In genomic region chr10:96691761-96692160, GRCh38 we compare ENCODE assay signal across 22 cellular contexts. TPM values are rescaled to one million over a fixed set of nuclear protein-coding genes. Genes with fewer than 3 reads are reported as not detected.
DNase-seq lines count a peak whose midpoint lies in the region; ATAC-seq lines count a peak whose summit lies in the region.
"Had no signal": no experiment of that assay in that cellular context is flagged by ENCODE, and none has a peak within 500 bp of the region (broad histone marks: within the 10 kb centered on the region; RNA-seq: fewer than 3 reads in every experiment).

No MANE protein-coding gene starts in this region.

- DNase-seq in Karpas-422 (no peak), immature natural killer cell (no peak), DMS79 (lab: John Stamatoyannopoulos, UW) (no peak), NCI-H2171 treated with DMSO at 0.1 percent for 48 hours (lab: John Stamatoyannopoulos, UW) (no peak)
- DNase-seq in stimulated activated naive B cell treated with anti-CD40 and anti-IgM and Interleukin-4, amounts not matched to agents 10 μg/mL and 1 μg/mL and 100 μg/mL, for 72 hours: no peak
- DNase-seq: BE2C, Calu3, DND-41, HFFc6, KBM-7, NCI-H1105 treated with DMSO at 0.1 percent for 48 hours, NCI-H2029, NCI-H526 treated with DMSO at 0.1 percent for 48 hours, PC-9, SJCRH30 had no signal

- peaks cover 0 to 3% (median 2%) of the 10 kb centered on the region in 3 donors for H3K27me3 Mint-ChIP-seq in immature natural killer cell (ENCODE audit: low read depth in 3 of 3)
- H3K27me3 Mint-ChIP-seq in stimulated activated naive B cell treated with anti-CD40 and anti-IgM and Interleukin-4, amounts not matched to agents 10 μg/mL and 1 μg/mL and 100 μg/mL, for 72 hours: no peaks in the 10 kb centered on the region

- H3K9me3 Mint-ChIP-seq in immature natural killer cell: no peaks in the 10 kb centered on the region
- H3K9me3 Mint-ChIP-seq in stimulated activated naive B cell treated with anti-CD40 and anti-IgM and Interleukin-4, amounts not matched to agents 10 μg/mL and 1 μg/mL and 100 μg/mL, for 72 hours: peaks cover 3 to 4% of the 10 kb centered on the region in 2 donors
- H3K9me3 Mint-ChIP-seq: HFFc6 had no signal

- H3K4me3 Mint-ChIP-seq in immature natural killer cell: no peak overlapping the region
- H3K4me3 Mint-ChIP-seq in stimulated activated naive B cell treated with anti-CD40 and anti-IgM and Interleukin-4, amounts not matched to agents 10 μg/mL and 1 μg/mL and 100 μg/mL, for 72 hours: no peak overlapping the region
- H3K4me3 Mint-ChIP-seq: HFFc6 had no signal

- peaks cover 53 to 100% (median 92%) of the 10 kb centered on the region in 10 experiments for H3K4me1 ChIP-seq in BLaER1 treated with 17β-estradiol and CSF1 and Interleukin-3, amounts not matched to agents 10 nM and 100 nM
- H3K4me1 ChIP-seq in Karpas-422 (ENCODE audit: low read length): peaks cover 72% of the 10 kb centered on the region
- H3K4me1 ChIP-seq: BE2C, HAP-1 had no signal

- H3K9me2 ChIP-seq in Karpas-422 (replicated peaks; ENCODE audit: insufficient read depth, low read length): no peaks in the 10 kb centered on the region

- no peaks in the 10 kb centered on the region for H3K27me3 ChIP-seq in BLaER1 treated with 17β-estradiol and CSF1 and Interleukin-3, amounts not matched to agents 10 nM and 100 nM
- H3K27me3 ChIP-seq in Karpas-422 (ENCODE audit: low read length): no peaks in the 10 kb centered on the region
- H3K27me3 ChIP-seq: BE2C, MG63, SJCRH30 had no signal

- no peaks in the 10 kb centered on the region for H3K9me3 ChIP-seq in BLaER1 treated with 17β-estradiol and CSF1 and Interleukin-3, amounts not matched to agents 10 nM and 100 nM (replicated peaks in 1 of 11)
- H3K9me3 ChIP-seq in Karpas-422 (ENCODE audit: low read length): no peaks in the 10 kb centered on the region
- H3K9me3 ChIP-seq: BE2C, HAP-1, MG63, SJCRH30 had no signal

- H3K36me3 Mint-ChIP-seq in immature natural killer cell: peaks cover 4 to 20% (median 15%) of the 10 kb centered on the region in 3 donors
- peaks cover 38 to 52% of the 10 kb centered on the region in 2 donors for H3K36me3 Mint-ChIP-seq in stimulated activated naive B cell treated with anti-CD40 and anti-IgM and Interleukin-4, amounts not matched to agents 10 μg/mL and 1 μg/mL and 100 μg/mL, for 72 hours

- H2AFZ ChIP-seq in Karpas-422 (ENCODE audit: low read length): no peak overlapping the region
- H2AFZ ChIP-seq: PC-9 had no signal

- peak overlapping the region in 6 of 11 experiments; percentile 4 to 98 (median 86); a peak in 7 of 22 replicates for H3K4me2 ChIP-seq in BLaER1 treated with 17β-estradiol and CSF1 and Interleukin-3, amounts not matched to agents 10 nM and 100 nM
- no peak overlapping the region for H3K4me2 ChIP-seq in Karpas-422 (ENCODE audit: low read depth, low read length, poor library complexity, severe bottlenecking)
- H3K4me2 ChIP-seq: PC-9 had no signal

- H3K36me3 ChIP-seq in BLaER1 treated with 17β-estradiol and CSF1 and Interleukin-3, amounts not matched to agents 10 nM and 100 nM: peaks cover 48 to 87% (median 78%) of the 10 kb centered on the region in 11 experiments
- H3K36me3 ChIP-seq in Karpas-422 (ENCODE audit: insufficient read depth, low read length): peaks cover 14% of the 10 kb centered on the region
- H3K36me3 ChIP-seq: BE2C, HAP-1, MG63, SJCRH30 had no signal

- peak overlapping the region in 3 of 11 experiments; percentile 13 to 35 (median 17); a peak in 3 of 22 replicates for H3K27ac ChIP-seq in BLaER1 treated with 17β-estradiol and CSF1 and Interleukin-3, amounts not matched to agents 10 nM and 100 nM
- peak overlapping the region; percentile 54 for H3K27ac ChIP-seq in Karpas-422 (ENCODE audit: low read length)
- H3K27ac ChIP-seq: PC-9, SJCRH30 had no signal

- H3K4me1 Mint-ChIP-seq in immature natural killer cell: peaks cover 85 to 95% of the 10 kb centered on the region in 2 donors
- peaks cover 61 to 94% of the 10 kb centered on the region in 2 donors for H3K4me1 Mint-ChIP-seq in stimulated activated naive B cell treated with anti-CD40 and anti-IgM and Interleukin-4, amounts not matched to agents 10 μg/mL and 1 μg/mL and 100 μg/mL, for 72 hours

- peak overlapping the region; percentile 35 to 73 (median 66) for H3K27ac Mint-ChIP-seq in immature natural killer cell
- H3K27ac Mint-ChIP-seq in stimulated activated naive B cell treated with anti-CD40 and anti-IgM and Interleukin-4, amounts not matched to agents 10 μg/mL and 1 μg/mL and 100 μg/mL, for 72 hours: peak overlapping the region; percentile 82
- H3K27ac Mint-ChIP-seq: HFFc6 had no signal

- H4K20me1 ChIP-seq in BLaER1 treated with 17β-estradiol and CSF1 and Interleukin-3, amounts not matched to agents 10 nM and 100 nM: peaks cover 0 to 100% (median 99%) of the 10 kb centered on the region in 11 experiments; a peak in 19 of 22 replicates
- peaks cover 25% of the 10 kb centered on the region; the same call in 1 of the 2 replicates for H4K20me1 ChIP-seq in Karpas-422 (ENCODE audit: insufficient read depth, low read depth, low read length)

- ATAC-seq in stimulated activated naive B cell treated with anti-CD40 and anti-IgM and Interleukin-4, amounts not matched to agents 10 μg/mL and 1 μg/mL and 100 μg/mL, for 72 hours (replicated peaks): no peak
- no peak for ATAC-seq in GM21717 (IDR thresholded peaks at IDR 0.05; ENCODE audit: unreplicated experiment)
- ATAC-seq: Right ventricle myocardium inferior, SK-N-SH treated with all-trans-retinoic acid at 6 μM for 48 hours had no signal

- H3K79me2 ChIP-seq in Karpas-422 (ENCODE audit: low read length): peaks cover 95% of the 10 kb centered on the region

- no peak overlapping the region for H3K9ac ChIP-seq in BLaER1 treated with 17β-estradiol and CSF1 and Interleukin-3, amounts not matched to agents 10 nM and 100 nM
- H3K9ac ChIP-seq in Karpas-422 (ENCODE audit: low read length): no peak overlapping the region

- no peak overlapping the region for H3K4me3 ChIP-seq in BLaER1 treated with 17β-estradiol and CSF1 and Interleukin-3, amounts not matched to agents 10 nM and 100 nM
- H3K4me3 ChIP-seq in Karpas-422 (ENCODE audit: low read length): no peak overlapping the region
- H3K4me3 ChIP-seq: HAP-1, MG63, PC-9, SJCRH30 had no signal

RNA-seq across cellular contexts. Expression of gene PIK3AP1, which starts 28.6 kb away (rescaled TPM):
- total RNA-seq in Karpas-422 (2014; rRNA removed; shearing (Covaris generic); ENCODE audit: low replicate concordance): 131 and 162 TPM in 2 replicates
- 100 to 1,000 TPM in 1 of 3 donors, 10 to 100 TPM in 2; 87.4 to 186 (median 98.3) TPM for polyA plus RNA-seq in immature natural killer cell
- total RNA-seq: RPMI7951 had no signal
